ENCODE assay signal across 8 cellular contexts in genomic region chrX:72308566-72309296, GRCh38. TPM values are rescaled to one million over a fixed set of nuclear protein-coding genes. Genes with fewer than 3 reads are reported as not detected.
DNase-seq lines count a peak whose midpoint lies in the region; ATAC-seq and TF ChIP-seq lines count a peak whose summit lies in the region.

No MANE protein-coding gene starts in this region.

- no peak for TF ChIP-seq CTCF in choroid plexus epithelial cell (conservative IDR thresholded peaks at IDR 0.05; ENCODE audit: low read depth, low read length)

- H3K9me3 Mint-ChIP-seq in T-cell: no peaks in the 10 kb centered on the region

- CTCF ChIA-PET in T-cell (lab: Charles Lee): interaction anchor here in 1 of 2 donors (0.7 kb wide), 1 partner anchor 65 kb away, joined by 3 read pairs; no protein-coding TSS in a partner anchor

- peak overlapping the region; percentile 56 to 91 (median 61) for H3K4me3 Mint-ChIP-seq in T-cell

- peak overlapping the region; percentile 35 for H3K4me3 ChIP-seq in choroid plexus epithelial cell (ENCODE audit: low read depth, low read length)

- H3K27me3 Mint-ChIP-seq in T-cell: peaks cover 49 to 65% of the 10 kb centered on the region in 2 donors

- ATAC-seq in T-cell (replicated peaks in 1 of 4) (peak in 3 of 4 experiments; percentile 13 to 52 (median 36)), HG03280 (IDR thresholded peaks at IDR 0.05; ENCODE audit: unreplicated experiment) (no peak)

- peaks cover 27 to 37% (median 36%) of the 10 kb centered on the region in 3 donors for H3K4me1 Mint-ChIP-seq in T-cell

- POLR2A ChIA-PET in T-cell (lab: Charles Lee): no interaction called here

- no peaks in the 10 kb centered on the region for H3K36me3 Mint-ChIP-seq in T-cell

- peak; percentile 70 for DNase-seq in activated effector memory CD4-positive, alpha-beta T cell treated with anti-CD3 and anti-CD28 coated beads, Interleukin-2, amount 50 U/mL, for 16 hours
- no peak for DNase-seq in activated effector memory CD4-positive, alpha-beta T cell treated with Interleukin-2 at 50 U/mL for 16 hours
- DNase-seq in MV-4-11 (lab: John Stamatoyannopoulos, UW) (peak; percentile 45), T-cell (peak in 3 of 34 experiments; percentile 6 to 31 (median 23)), choroid plexus epithelial cell (ENCODE audit: low read depth) (peak; percentile 73), kidney glomerular epithelial cell (lab: John Stamatoyannopoulos, UW) (peak; percentile 3)
- DNase-seq in stimulated activated CD4-positive, alpha-beta T cell treated with anti-CD3 and anti-CD28 coated beads, Interleukin-12 subunit alpha, Interleukin-12 subunit beta, amount 100 ng/mL, for 4 hours: peak; percentile 28

- no peak overlapping the region for H3K27ac Mint-ChIP-seq in T-cell

RNA-seq across cellular contexts. Expression of gene CITED1, which starts 3.0 kb away (rescaled TPM):
- total RNA-seq in T-cell: not detected

RNA-seq across cellular contexts. Expression of gene RPS4X, which starts 31.7 kb away (rescaled TPM):
- total RNA-seq in T-cell: 1,000 to 10,000 TPM; 1,254 to 2,149 (median 1,425) TPM
